Comparison of ENCODE assay signal across 26 cellular contexts in the genomic region with DNA sequence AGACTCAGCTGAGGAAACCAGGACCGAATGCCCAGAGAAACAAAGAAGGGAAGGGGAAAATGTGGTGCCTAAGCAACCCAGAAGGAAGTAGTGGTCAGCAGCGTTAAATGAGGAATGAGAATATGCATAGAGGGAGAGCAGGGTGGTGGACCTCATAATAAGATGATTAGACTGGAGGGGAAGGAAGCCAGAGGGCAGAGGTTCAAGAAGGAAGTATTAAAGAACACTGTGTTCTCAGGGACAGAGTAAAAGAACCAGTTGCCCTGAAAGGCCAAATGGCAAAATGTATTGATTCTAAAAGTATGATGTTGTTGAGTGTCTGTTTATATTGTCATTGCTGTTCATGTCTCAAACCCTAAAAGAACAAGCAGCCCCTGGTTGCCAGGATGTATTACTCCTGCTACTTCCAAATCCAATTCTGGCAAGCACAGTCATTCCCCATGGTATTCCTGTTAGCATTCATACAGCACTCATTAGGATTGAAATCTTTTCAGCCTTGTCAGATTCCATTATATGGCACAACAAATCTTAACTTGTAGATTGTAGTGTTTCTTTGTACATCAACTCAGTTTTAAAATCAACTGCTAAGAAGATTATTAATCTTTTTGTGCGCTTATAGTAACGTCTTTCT. TPM values are rescaled to one million over a fixed set of nuclear protein-coding genes. Genes with fewer than 3 reads are reported as not detected.
DNase-seq lines count a peak whose midpoint lies in the region; ATAC-seq and TF ChIP-seq lines count a peak whose summit lies in the region.
"Had no signal": no experiment of that assay in that cellular context is flagged by ENCODE, and none has a peak within 500 bp of the region (broad histone marks: within the 10 kb centered on the region; RNA-seq: fewer than 3 reads in every experiment).

No MANE protein-coding gene starts in this region.

- no peaks in the 10 kb centered on the region for H3F3A ChIP-seq in neural progenitor cell (ENCODE audit: low read depth)

- TF ChIP-seq EP300 in gastroesophageal sphincter (IDR thresholded peaks at IDR 0.05), result no peak

- no peak overlapping the region for H3K4me3 Mint-ChIP-seq in neural progenitor cell
- H3K4me3 Mint-ChIP-seq: activated CD4-positive, alpha-beta T cell treated with anti-CD3 and anti-CD28 coated beads, Interleukin-2, amount 10 ng/mL, durations not matched to agents 24 days and 14 days; H9; stimulated activated naive CD8-positive, alpha-beta T cell treated with anti-CD3 and anti-CD28 coated beads, Interleukin-15, amount 100 ng/mL, for 72 hours; T-helper 17 cell had no signal

- H3K9ac ChIP-seq in neural progenitor cell, result no peak overlapping the region
- H3K9ac ChIP-seq: BLaER1 treated with 17β-estradiol and CSF1 and Interleukin-3, amounts not matched to agents 10 nM and 100 nM had no signal

- H3K4me2 ChIP-seq in neural progenitor cell, result no peak overlapping the region

- H3K27me3 ChIP-seq in gastroesophageal sphincter (no peaks in the 10 kb centered on the region), neural progenitor cell (no peaks in the 10 kb centered on the region)
- H3K27me3 ChIP-seq: BLaER1 treated with 17β-estradiol and CSF1 and Interleukin-3, amounts not matched to agents 10 nM and 100 nM; tibial artery had no signal

- DNase-seq in MV-4-11 (lab: John Stamatoyannopoulos, UW), result peak; percentile 23
- no peak for DNase-seq in neural progenitor cell (ENCODE audit: low spot score)
- no peak for DNase-seq in NCI-H2029 (lab: John Stamatoyannopoulos, UW)
- no peak for DNase-seq in NCI-H524 (lab: John Stamatoyannopoulos, UW)
- DNase-seq: activated CD4-positive, alpha-beta T cell treated with anti-CD3 and anti-CD28 coated beads, Interleukin-2, amount 10 ng/mL, durations not matched to agents 24 days and 14 days; activated T-cell treated with anti-CD3 and anti-CD28 coated beads, Interleukin-2, amount 50 U/mL, for 48 hours; Calu3; H9; KBM-7; kidney glomerular epithelial cell; mesendoderm; NCI-H1436; NCI-H345; NCI-H748 treated with DMSO at 0.1 percent for 48 hours; nucleus accumbens; stimulated activated naive CD8-positive, alpha-beta T cell treated with anti-CD3 and anti-CD28 coated beads, Interleukin-15, amount 100 ng/mL, for 72 hours; T-helper 17 cell; tibial artery; WERI-Rb-1 had no signal

- TF ChIP-seq CTCF in C4-2B (conservative IDR thresholded peaks at IDR 0.05) (no peak), gastroesophageal sphincter (IDR thresholded peaks at IDR 0.05) (no peak), neural progenitor cell (IDR thresholded peaks at IDR 0.05) (no peak)

- H2AFZ ChIP-seq in neural progenitor cell (replicated peaks), result no peak overlapping the region

- H3K27ac Mint-ChIP-seq in neural progenitor cell, result peak overlapping the region; percentile 8
- H3K27ac Mint-ChIP-seq: activated CD4-positive, alpha-beta T cell treated with anti-CD3 and anti-CD28 coated beads, Interleukin-2, amount 10 ng/mL, durations not matched to agents 24 days and 14 days; stimulated activated naive CD8-positive, alpha-beta T cell treated with anti-CD3 and anti-CD28 coated beads, Interleukin-15, amount 100 ng/mL, for 72 hours; T-helper 17 cell had no signal

- H3K36me3 Mint-ChIP-seq in neural progenitor cell, result no peaks in the 10 kb centered on the region

- H3K36me3 ChIP-seq in gastroesophageal sphincter, result no peaks in the 10 kb centered on the region
- H3K36me3 ChIP-seq in neural progenitor cell, result no peaks in the 10 kb centered on the region
- H3K36me3 ChIP-seq: BLaER1 treated with 17β-estradiol and CSF1 and Interleukin-3, amounts not matched to agents 10 nM and 100 nM; prostate gland; tibial artery; WERI-Rb-1 had no signal

- H3K9me3 ChIP-seq in gastroesophageal sphincter, result no peaks in the 10 kb centered on the region
- H3K9me3 ChIP-seq in neural progenitor cell (ENCODE audit: low read depth), result no peaks in the 10 kb centered on the region
- H3K9me3 ChIP-seq: BLaER1 treated with 17β-estradiol and CSF1 and Interleukin-3, amounts not matched to agents 10 nM and 100 nM; prostate gland; tibial artery had no signal

- no peak overlapping the region for H3K4me3 ChIP-seq in gastroesophageal sphincter
- no peak overlapping the region for H3K4me3 ChIP-seq in neural progenitor cell
- H3K4me3 ChIP-seq: BLaER1 treated with 17β-estradiol and CSF1 and Interleukin-3, amounts not matched to agents 10 nM and 100 nM; prostate gland; skin epidermis; tibial artery had no signal

- no peaks in the 10 kb centered on the region for H3K4me1 ChIP-seq in gastroesophageal sphincter
- no peaks in the 10 kb centered on the region for H3K4me1 ChIP-seq in neural progenitor cell
- H3K4me1 ChIP-seq: prostate gland, tibial artery had no signal

- H3K4me1 Mint-ChIP-seq in neural progenitor cell, result peaks cover 5% of the 10 kb centered on the region
- H3K4me1 Mint-ChIP-seq: activated CD4-positive, alpha-beta T cell treated with anti-CD3 and anti-CD28 coated beads, Interleukin-2, amount 10 ng/mL, durations not matched to agents 24 days and 14 days; H9; stimulated activated naive CD8-positive, alpha-beta T cell treated with anti-CD3 and anti-CD28 coated beads, Interleukin-15, amount 100 ng/mL, for 72 hours; T-helper 17 cell had no signal

- H3K27ac ChIP-seq in C4-2B, result peak overlapping the region; percentile 47; the same call in 1 of the 2 replicates
- no peak overlapping the region for H3K27ac ChIP-seq in gastroesophageal sphincter
- no peak overlapping the region for H3K27ac ChIP-seq in neural progenitor cell
- H3K27ac ChIP-seq: BLaER1 treated with 17β-estradiol and CSF1 and Interleukin-3, amounts not matched to agents 10 nM and 100 nM; prostate gland; skin epidermis; tibial artery; WERI-Rb-1 had no signal

- no peaks in the 10 kb centered on the region for H3K9me3 Mint-ChIP-seq in neural progenitor cell
- H3K9me3 Mint-ChIP-seq: activated CD4-positive, alpha-beta T cell treated with anti-CD3 and anti-CD28 coated beads, Interleukin-2, amount 10 ng/mL, durations not matched to agents 24 days and 14 days; stimulated activated naive CD8-positive, alpha-beta T cell treated with anti-CD3 and anti-CD28 coated beads, Interleukin-15, amount 100 ng/mL, for 72 hours had no signal

- no peaks in the 10 kb centered on the region for H4K20me1 ChIP-seq in neural progenitor cell (ENCODE audit: low read depth)
- H4K20me1 ChIP-seq: BLaER1 treated with 17β-estradiol and CSF1 and Interleukin-3, amounts not matched to agents 10 nM and 100 nM had no signal

- ATAC-seq in gastroesophageal sphincter (peak; percentile 46), HG03025 (IDR thresholded peaks at IDR 0.05; ENCODE audit: low FRiP score, unreplicated experiment) (no peak)
- ATAC-seq: stimulated activated naive CD8-positive, alpha-beta T cell treated with anti-CD3 and anti-CD28 coated beads, Interleukin-15, amount 100 ng/mL, for 72 hours; T-helper 17 cell had no signal

- no peaks in the 10 kb centered on the region for H3K79me2 ChIP-seq in neural progenitor cell (ENCODE audit: low read depth)

- WGBS in gastroesophageal sphincter (ENCODE audit: low coverage in 1 of 2), 2 donors, result 69 to 78% methylated on average over 4 of the region's 4 CpGs

- no peak for TF ChIP-seq POLR2A in gastroesophageal sphincter (IDR thresholded peaks at IDR 0.05)

- peaks cover 3% of the 10 kb centered on the region for H3K27me3 Mint-ChIP-seq in neural progenitor cell (ENCODE audit: insufficient read depth, low read depth)
- H3K27me3 Mint-ChIP-seq: activated CD4-positive, alpha-beta T cell treated with anti-CD3 and anti-CD28 coated beads, Interleukin-2, amount 10 ng/mL, durations not matched to agents 24 days and 14 days; stimulated activated naive CD8-positive, alpha-beta T cell treated with anti-CD3 and anti-CD28 coated beads, Interleukin-15, amount 100 ng/mL, for 72 hours had no signal

RNA-seq across cellular contexts. Expression of a gene that starts 23.4 kb away (rescaled TPM):
- total RNA-seq in gastroesophageal sphincter, result 1 to 10 TPM; 1.1 to 4.7 (median 2.0) TPM
- total RNA-seq in neural progenitor cell (ENCODE audit: low replicate concordance), result 3.0 and 3.9 TPM in 2 replicates
- total RNA-seq: myocyte had no signal
